In genomic region chr19:47225746-47226425, GRCh38 we compare ENCODE assay signal across 1 cellular context.
A peak's percentile ranks its signal among the peaks of the same experiment; 100 is the strongest.
TF ChIP-seq lines count a peak whose summit lies in the region.

No MANE protein-coding gene starts in this region.

TF ChIP-seq in HEK293, 187 proteins besides CTCF, POLR2A, EP300 and RAD21 (continued from another document):
- TF ChIP-seq, protein P1, sequence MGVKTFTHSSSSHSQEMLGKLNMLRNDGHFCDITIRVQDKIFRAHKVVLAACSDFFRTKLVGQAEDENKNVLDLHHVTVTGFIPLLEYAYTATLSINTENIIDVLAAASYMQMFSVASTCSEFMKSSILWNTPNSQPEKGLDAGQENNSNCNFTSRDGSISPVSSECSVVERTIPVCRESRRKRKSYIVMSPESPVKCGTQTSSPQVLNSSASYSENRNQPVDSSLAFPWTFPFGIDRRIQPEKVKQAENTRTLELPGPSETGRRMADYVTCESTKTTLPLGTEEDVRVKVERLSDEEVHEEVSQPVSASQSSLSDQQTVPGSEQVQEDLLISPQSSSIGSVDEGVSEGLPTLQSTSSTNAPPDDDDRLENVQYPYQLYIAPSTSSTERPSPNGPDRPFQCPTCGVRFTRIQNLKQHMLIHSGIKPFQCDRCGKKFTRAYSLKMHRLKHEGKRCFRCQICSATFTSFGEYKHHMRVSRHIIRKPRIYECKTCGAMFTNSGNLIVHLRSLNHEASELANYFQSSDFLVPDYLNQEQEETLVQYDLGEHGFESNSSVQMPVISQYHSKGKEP (tag by site-specific recombination; IDR thresholded peaks at IDR 0.05): peak; percentile 72; the same call in 1 of the 2 replicates
- TF ChIP-seq ZNF37A (tag by site-specific recombination; IDR thresholded peaks at IDR 0.05) (no peak), ZNF518A (tag by site-specific recombination; conservative IDR thresholded peaks at IDR 0.05; ENCODE audit: low read depth) (no peak), PBX3 (CRISPR knock-in tag; IDR thresholded peaks at IDR 0.05) (0 out of 2 replicates have a peak, but pooled peaks have one; percentile 73), ZNF48 (tag by site-specific recombination; IDR thresholded peaks at IDR 0.05) (no peak), ZNF660 (tag by site-specific recombination; IDR thresholded peaks at IDR 0.05) (peak; percentile 94), ZNF596 (tag by site-specific recombination; IDR thresholded peaks at IDR 0.05) (no peak; the same call in 1 of the 2 replicates), ZSCAN30 (tag by site-specific recombination; IDR thresholded peaks at IDR 0.05) (peak; percentile 98), ZNF398 (tag by site-specific recombination; IDR thresholded peaks at IDR 0.05) (no peak), ZNF157 (tag by site-specific recombination; IDR thresholded peaks at IDR 0.05) (no peak), GLI4 (tag by site-specific recombination; IDR thresholded peaks at IDR 0.05) (0 out of 2 replicates have a peak, but pooled peaks have one; percentile 27), IKZF3 (tag by site-specific recombination; IDR thresholded peaks at IDR 0.05) (peak; percentile 27), WT1 (tag by site-specific recombination; IDR thresholded peaks at IDR 0.05) (no peak), ZNF266 (tag by site-specific recombination; IDR thresholded peaks at IDR 0.05; ENCODE audit: low read depth) (no peak), ZNF561 (tag by site-specific recombination; IDR thresholded peaks at IDR 0.05; ENCODE audit: borderline replicate concordance) (peak; percentile 82; the same call in 1 of the 2 replicates), ZNF223 (tag by site-specific recombination; IDR thresholded peaks at IDR 0.05) (no peak)
- TF ChIP-seq, protein P2, sequence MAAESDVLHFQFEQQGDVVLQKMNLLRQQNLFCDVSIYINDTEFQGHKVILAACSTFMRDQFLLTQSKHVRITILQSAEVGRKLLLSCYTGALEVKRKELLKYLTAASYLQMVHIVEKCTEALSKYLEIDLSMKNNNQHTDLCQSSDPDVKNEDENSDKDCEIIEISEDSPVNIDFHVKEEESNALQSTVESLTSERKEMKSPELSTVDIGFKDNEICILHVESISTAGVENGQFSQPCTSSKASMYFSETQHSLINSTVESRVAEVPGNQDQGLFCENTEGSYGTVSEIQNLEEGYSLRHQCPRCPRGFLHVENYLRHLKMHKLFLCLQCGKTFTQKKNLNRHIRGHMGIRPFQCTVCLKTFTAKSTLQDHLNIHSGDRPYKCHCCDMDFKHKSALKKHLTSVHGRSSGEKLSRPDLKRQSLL (tag by site-specific recombination; IDR thresholded peaks at IDR 0.05): peak; percentile 41; the same call in 1 of the 2 replicates
- TF ChIP-seq, protein P3, sequence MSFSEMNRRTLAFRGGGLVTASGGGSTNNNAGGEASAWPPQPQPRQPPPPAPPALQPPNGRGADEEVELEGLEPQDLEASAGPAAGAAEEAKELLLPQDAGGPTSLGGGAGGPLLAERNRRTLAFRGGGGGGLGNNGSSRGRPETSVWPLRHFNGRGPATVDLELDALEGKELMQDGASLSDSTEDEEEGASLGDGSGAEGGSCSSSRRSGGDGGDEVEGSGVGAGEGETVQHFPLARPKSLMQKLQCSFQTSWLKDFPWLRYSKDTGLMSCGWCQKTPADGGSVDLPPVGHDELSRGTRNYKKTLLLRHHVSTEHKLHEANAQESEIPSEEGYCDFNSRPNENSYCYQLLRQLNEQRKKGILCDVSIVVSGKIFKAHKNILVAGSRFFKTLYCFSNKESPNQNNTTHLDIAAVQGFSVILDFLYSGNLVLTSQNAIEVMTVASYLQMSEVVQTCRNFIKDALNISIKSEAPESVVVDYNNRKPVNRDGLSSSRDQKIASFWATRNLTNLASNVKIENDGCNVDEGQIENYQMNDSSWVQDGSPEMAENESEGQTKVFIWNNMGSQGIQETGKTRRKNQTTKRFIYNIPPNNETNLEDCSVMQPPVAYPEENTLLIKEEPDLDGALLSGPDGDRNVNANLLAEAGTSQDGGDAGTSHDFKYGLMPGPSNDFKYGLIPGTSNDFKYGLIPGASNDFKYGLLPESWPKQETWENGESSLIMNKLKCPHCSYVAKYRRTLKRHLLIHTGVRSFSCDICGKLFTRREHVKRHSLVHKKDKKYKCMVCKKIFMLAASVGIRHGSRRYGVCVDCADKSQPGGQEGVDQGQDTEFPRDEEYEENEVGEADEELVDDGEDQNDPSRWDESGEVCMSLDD (tag by site-specific recombination; IDR thresholded peaks at IDR 0.05): no peak
